Comparison of ENCODE assay signal across 1 cellular context in the genomic region with DNA sequence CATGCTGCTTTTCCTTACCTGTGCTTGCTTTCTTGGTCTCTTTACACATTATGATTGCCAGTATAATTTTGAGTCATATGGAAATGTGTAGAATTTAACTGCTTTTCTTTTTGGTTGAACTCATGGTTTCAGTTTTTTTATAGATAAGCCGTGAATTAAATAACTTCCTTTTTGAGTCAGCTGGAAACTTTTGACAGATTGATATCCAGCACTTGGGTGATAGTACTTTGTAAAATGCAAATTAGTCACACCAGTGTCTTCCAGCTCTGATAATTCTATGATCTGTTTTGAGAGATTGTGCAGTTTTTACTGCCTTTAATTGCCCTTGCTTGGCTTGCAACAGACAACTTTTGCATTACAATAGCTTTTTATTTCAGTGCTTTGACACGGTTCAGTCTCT.
A peak's percentile ranks its signal among the peaks of the same experiment; 100 is the strongest.
TF ChIP-seq lines count a peak whose summit lies in the region.

No MANE protein-coding gene starts in this region.

TF ChIP-seq in GM12878, 131 proteins besides CTCF, POLR2A, EP300 and RAD21 (continued from another document):
- TF ChIP-seq STAT3 (IDR thresholded peaks at IDR 0.05; ENCODE audit: low read depth, low read length): peak; percentile 94; the same call in 1 of the 2 replicates
- TF ChIP-seq FOXM1 (IDR thresholded peaks at IDR 0.05; ENCODE audit: low read depth, low read length): peak; percentile 96; the same call in 1 of the 2 replicates
- TF ChIP-seq, protein P1, sequence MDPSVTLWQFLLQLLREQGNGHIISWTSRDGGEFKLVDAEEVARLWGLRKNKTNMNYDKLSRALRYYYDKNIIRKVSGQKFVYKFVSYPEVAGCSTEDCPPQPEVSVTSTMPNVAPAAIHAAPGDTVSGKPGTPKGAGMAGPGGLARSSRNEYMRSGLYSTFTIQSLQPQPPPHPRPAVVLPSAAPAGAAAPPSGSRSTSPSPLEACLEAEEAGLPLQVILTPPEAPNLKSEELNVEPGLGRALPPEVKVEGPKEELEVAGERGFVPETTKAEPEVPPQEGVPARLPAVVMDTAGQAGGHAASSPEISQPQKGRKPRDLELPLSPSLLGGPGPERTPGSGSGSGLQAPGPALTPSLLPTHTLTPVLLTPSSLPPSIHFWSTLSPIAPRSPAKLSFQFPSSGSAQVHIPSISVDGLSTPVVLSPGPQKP (IDR thresholded peaks at IDR 0.05; ENCODE audit: low read depth, low read length): no peak
- TF ChIP-seq EZH2 (IDR thresholded peaks at IDR 0.05; ENCODE audit: borderline replicate concordance, control insufficient read depth, low read depth, low read length): no peak
- TF ChIP-seq, protein P2, sequence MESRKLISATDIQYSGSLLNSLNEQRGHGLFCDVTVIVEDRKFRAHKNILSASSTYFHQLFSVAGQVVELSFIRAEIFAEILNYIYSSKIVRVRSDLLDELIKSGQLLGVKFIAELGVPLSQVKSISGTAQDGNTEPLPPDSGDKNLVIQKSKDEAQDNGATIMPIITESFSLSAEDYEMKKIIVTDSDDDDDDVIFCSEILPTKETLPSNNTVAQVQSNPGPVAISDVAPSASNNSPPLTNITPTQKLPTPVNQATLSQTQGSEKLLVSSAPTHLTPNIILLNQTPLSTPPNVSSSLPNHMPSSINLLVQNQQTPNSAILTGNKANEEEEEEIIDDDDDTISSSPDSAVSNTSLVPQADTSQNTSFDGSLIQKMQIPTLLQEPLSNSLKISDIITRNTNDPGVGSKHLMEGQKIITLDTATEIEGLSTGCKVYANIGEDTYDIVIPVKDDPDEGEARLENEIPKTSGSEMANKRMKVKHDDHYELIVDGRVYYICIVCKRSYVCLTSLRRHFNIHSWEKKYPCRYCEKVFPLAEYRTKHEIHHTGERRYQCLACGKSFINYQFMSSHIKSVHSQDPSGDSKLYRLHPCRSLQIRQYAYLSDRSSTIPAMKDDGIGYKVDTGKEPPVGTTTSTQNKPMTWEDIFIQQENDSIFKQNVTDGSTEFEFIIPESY (IDR thresholded peaks at IDR 0.05): no peak
- peak; percentile 59 for TF ChIP-seq GABPA (IDR thresholded peaks at IDR 0.05; ENCODE audit: low read depth)
- TF ChIP-seq, protein P3, sequence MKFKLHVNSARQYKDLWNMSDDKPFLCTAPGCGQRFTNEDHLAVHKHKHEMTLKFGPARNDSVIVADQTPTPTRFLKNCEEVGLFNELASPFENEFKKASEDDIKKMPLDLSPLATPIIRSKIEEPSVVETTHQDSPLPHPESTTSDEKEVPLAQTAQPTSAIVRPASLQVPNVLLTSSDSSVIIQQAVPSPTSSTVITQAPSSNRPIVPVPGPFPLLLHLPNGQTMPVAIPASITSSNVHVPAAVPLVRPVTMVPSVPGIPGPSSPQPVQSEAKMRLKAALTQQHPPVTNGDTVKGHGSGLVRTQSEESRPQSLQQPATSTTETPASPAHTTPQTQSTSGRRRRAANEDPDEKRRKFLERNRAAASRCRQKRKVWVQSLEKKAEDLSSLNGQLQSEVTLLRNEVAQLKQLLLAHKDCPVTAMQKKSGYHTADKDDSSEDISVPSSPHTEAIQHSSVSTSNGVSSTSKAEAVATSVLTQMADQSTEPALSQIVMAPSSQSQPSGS (IDR thresholded peaks at IDR 0.05; ENCODE audit: low read length): peak; percentile 93
- TF ChIP-seq MXI1 (IDR thresholded peaks at IDR 0.05; ENCODE audit: low read depth, low read length): peak; percentile 56; the same call in 1 of the 2 replicates
- TF ChIP-seq RELA (IDR thresholded peaks at IDR 0.05; ENCODE audit: borderline replicate concordance, partially characterized antibody): peak; percentile 62
- TF ChIP-seq ZNF24 (IDR thresholded peaks at IDR 0.05): peak; percentile 89
- TF ChIP-seq YY1 (IDR thresholded peaks at IDR 0.05; ENCODE audit: low read depth, low read length): no peak
- TF ChIP-seq RAD51 (IDR thresholded peaks at IDR 0.05): 0 out of 2 replicates have a peak, but pooled peaks have one; percentile 23
- TF ChIP-seq BHLHE40 (IDR thresholded peaks at IDR 0.05; ENCODE audit: borderline replicate concordance in 1 of 2, low read depth in 2 of 2, low read length in 1 of 2): peak; percentile 50 to 72; a peak in 2 of 4 replicates
- no peak for TF ChIP-seq CHD2 (IDR thresholded peaks at IDR 0.05; ENCODE audit: borderline replicate concordance, low read depth, low read length)
- TF ChIP-seq, protein P4, sequence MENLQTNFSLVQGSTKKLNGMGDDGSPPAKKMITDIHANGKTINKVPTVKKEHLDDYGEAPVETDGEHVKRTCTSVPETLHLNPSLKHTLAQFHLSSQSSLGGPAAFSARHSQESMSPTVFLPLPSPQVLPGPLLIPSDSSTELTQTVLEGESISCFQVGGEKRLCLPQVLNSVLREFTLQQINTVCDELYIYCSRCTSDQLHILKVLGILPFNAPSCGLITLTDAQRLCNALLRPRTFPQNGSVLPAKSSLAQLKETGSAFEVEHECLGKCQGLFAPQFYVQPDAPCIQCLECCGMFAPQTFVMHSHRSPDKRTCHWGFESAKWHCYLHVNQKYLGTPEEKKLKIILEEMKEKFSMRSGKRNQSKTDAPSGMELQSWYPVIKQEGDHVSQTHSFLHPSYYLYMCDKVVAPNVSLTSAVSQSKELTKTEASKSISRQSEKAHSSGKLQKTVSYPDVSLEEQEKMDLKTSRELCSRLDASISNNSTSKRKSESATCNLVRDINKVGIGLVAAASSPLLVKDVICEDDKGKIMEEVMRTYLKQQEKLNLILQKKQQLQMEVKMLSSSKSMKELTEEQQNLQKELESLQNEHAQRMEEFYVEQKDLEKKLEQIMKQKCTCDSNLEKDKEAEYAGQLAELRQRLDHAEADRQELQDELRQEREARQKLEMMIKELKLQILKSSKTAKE (IDR thresholded peaks at IDR 0.05; ENCODE audit: low read depth, poor library complexity, severe bottlenecking): peak; percentile 67
